ENCODE assay signal across 18 cellular contexts in the genomic region with DNA sequence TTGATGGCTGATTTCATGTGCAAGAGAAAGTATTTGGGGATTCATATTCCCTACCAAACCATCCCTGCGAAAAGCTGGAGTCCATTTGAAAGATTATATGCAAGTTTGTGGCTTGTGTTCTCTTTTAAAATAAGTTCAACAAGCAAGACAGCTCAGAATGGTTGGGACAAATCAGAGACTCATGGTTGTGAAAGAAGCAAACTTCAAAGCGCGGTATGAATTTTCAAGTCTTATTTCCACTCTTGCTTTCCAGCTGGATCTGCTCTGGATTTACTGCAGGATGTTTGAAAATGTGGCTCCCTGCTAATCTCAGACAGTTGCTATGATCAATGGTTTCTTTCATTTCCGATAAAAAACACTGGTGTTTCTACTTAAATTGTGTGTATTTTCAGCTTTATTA.
A peak's percentile ranks its signal among the peaks of the same experiment; 100 is the strongest.
DNase-seq lines count a peak whose midpoint lies in the region; ATAC-seq lines count a peak whose summit lies in the region.
"Had no signal": no experiment of that assay in that cellular context is flagged by ENCODE, and none has a peak within 500 bp of the region (broad histone marks: within the 10 kb centered on the region; RNA-seq: fewer than 3 reads in every experiment).

No MANE protein-coding gene starts in this region.

- DNase-seq in amniotic epithelial cell (ENCODE audit: low read depth), result peak; percentile 31
- DNase-seq in left kidney (ENCODE audit: low read depth, low spot score), result peak; percentile 59
- DNase-seq in activated T-cell treated with anti-CD3 and anti-CD28 coated beads for 4 hours, result no peak
- DNase-seq in activated effector memory CD4-positive, alpha-beta T cell treated with Interleukin-2 at 50 U/mL for 16 hours, result no peak
- DNase-seq in NCI-H2196 (lab: John Stamatoyannopoulos, UW; ENCODE audit: unreplicated experiment), result no peak
- DNase-seq: GDM1, NCI-H1105 treated with DMSO at 0.1 percent for 48 hours, NCI-H1694, NCI-H226, NCI-H524, NCI-H82, PC-3, RPMI8226, SHP77 treated with DMSO at 0.1 percent for 48 hours had no signal

- H3K4me2 ChIP-seq in BLaER1, result 0 out of 2 replicates have a peak overlapping the region, but pooled peaks have one; percentile 2

- H3K9me3 ChIP-seq in BLaER1, result peaks cover 32% of the 10 kb centered on the region

- peaks cover 69% of the 10 kb centered on the region for H3K4me1 ChIP-seq in BLaER1

- H4K20me1 ChIP-seq in BLaER1, result no peaks in the 10 kb centered on the region

- no peaks in the 10 kb centered on the region for H3K27me3 ChIP-seq in BLaER1

- H3K36me3 ChIP-seq in BLaER1, result peaks cover 12% of the 10 kb centered on the region; the same call in 1 of the 2 replicates

- no peak for ATAC-seq in stimulated activated memory B cell treated with anti-CD40 and anti-IgM and Interleukin-4, amounts not matched to agents 10 μg/mL and 1 μg/mL and 100 μg/mL, for 72 hours
- no peak for ATAC-seq in GM21717 (IDR thresholded peaks at IDR 0.05; ENCODE audit: unreplicated experiment)
- ATAC-seq: PC-3 had no signal

- no peak overlapping the region for H3K4me3 Mint-ChIP-seq in stimulated activated memory B cell treated with anti-CD40 and anti-IgM and Interleukin-4, amounts not matched to agents 10 μg/mL and 1 μg/mL and 100 μg/mL, for 72 hours

- no peak overlapping the region for H3K4me3 ChIP-seq in BLaER1

- no peak overlapping the region for H3K9ac ChIP-seq in BLaER1

- peaks cover 4% of the 10 kb centered on the region for H3K9me3 Mint-ChIP-seq in stimulated activated memory B cell treated with anti-CD40 and anti-IgM and Interleukin-4, amounts not matched to agents 10 μg/mL and 1 μg/mL and 100 μg/mL, for 72 hours

- peaks cover 9% of the 10 kb centered on the region for H3K36me3 Mint-ChIP-seq in stimulated activated memory B cell treated with anti-CD40 and anti-IgM and Interleukin-4, amounts not matched to agents 10 μg/mL and 1 μg/mL and 100 μg/mL, for 72 hours

- H3K27ac ChIP-seq in BLaER1, result no peak overlapping the region
- H3K27ac ChIP-seq: C4-2B had no signal

- peaks cover 57% of the 10 kb centered on the region for H3K4me1 Mint-ChIP-seq in stimulated activated memory B cell treated with anti-CD40 and anti-IgM and Interleukin-4, amounts not matched to agents 10 μg/mL and 1 μg/mL and 100 μg/mL, for 72 hours

- peak overlapping the region; percentile 84 for H3K27ac Mint-ChIP-seq in stimulated activated memory B cell treated with anti-CD40 and anti-IgM and Interleukin-4, amounts not matched to agents 10 μg/mL and 1 μg/mL and 100 μg/mL, for 72 hours

- H3K27me3 Mint-ChIP-seq in stimulated activated memory B cell treated with anti-CD40 and anti-IgM and Interleukin-4, amounts not matched to agents 10 μg/mL and 1 μg/mL and 100 μg/mL, for 72 hours, result no peaks in the 10 kb centered on the region

Comparison
In these comparisons a context has a peak if more than half of its experiments do, and no peak if none do; other contexts are left out.
1. DNase-seq: peak in amniotic epithelial cell (single experiment) and left kidney (single experiment); none in activated T-cell treated with anti-CD3 and anti-CD28 coated beads for 4 hours (single experiment), activated effector memory CD4-positive, alpha-beta T cell treated with Interleukin-2 at 50 U/mL for 16 hours (single experiment) and NCI-H2196 (single experiment).